In genomic region chr12:988616-989015, GRCh38 we compare ENCODE assay signal across 13 cellular contexts. TPM values are rescaled to one million over a fixed set of nuclear protein-coding genes. Genes with fewer than 3 reads are reported as not detected.
DNase-seq lines count a peak whose midpoint lies in the region; ATAC-seq and TF ChIP-seq lines count a peak whose summit lies in the region.
"Had no signal": no experiment of that assay in that cellular context is flagged by ENCODE, and none has a peak within 500 bp of the region (broad histone marks: within the 10 kb centered on the region; RNA-seq: fewer than 3 reads in every experiment).

No MANE protein-coding gene starts in this region.

- H3K79me1 ChIP-seq in mesenchymal stem cell (replicated peaks; ENCODE audit: low read length, poor library complexity, severe bottlenecking): peaks cover 16% of the 10 kb centered on the region

- H3K27ac ChIP-seq in left ventricle myocardium inferior (replicated peaks): peak overlapping the region; percentile 100
- H3K27ac ChIP-seq in right cardiac atrium (ENCODE audit: low read length): no peak overlapping the region
- H3K27ac ChIP-seq in mesenchymal stem cell (ENCODE audit: low read length, poor library complexity, severe bottlenecking): no peak overlapping the region

- H3K27ac Mint-ChIP-seq in T-helper 17 cell (peak overlapping the region; percentile 11), type B pancreatic cell (peak overlapping the region; percentile 37)

- H3K36me3 Mint-ChIP-seq in T-helper 17 cell (ENCODE audit: low read depth) (peaks cover 5% of the 10 kb centered on the region), type B pancreatic cell (peaks cover 3% of the 10 kb centered on the region)

- WGBS in right cardiac atrium: 68% methylated on average over 4 of the region's 4 CpGs
- WGBS in mesenchymal stem cell: 94% methylated on average over 4 of the region's 4 CpGs

- no peak overlapping the region for H3K4me2 ChIP-seq in mesenchymal stem cell (ENCODE audit: low read length, poor library complexity, severe bottlenecking)

- no peak overlapping the region for H3K23ac ChIP-seq in mesenchymal stem cell (ENCODE audit: low read length in 2 of 2)

- peak overlapping the region; percentile 99 for H3K9ac ChIP-seq in mesenchymal stem cell (ENCODE audit: low read length)

- no peak overlapping the region for H4K91ac ChIP-seq in mesenchymal stem cell (ENCODE audit: low read length)

- no peak overlapping the region for H3K14ac ChIP-seq in mesenchymal stem cell (ENCODE audit: low read length in 2 of 2)

- H2BK15ac ChIP-seq in mesenchymal stem cell (ENCODE audit: low read depth, poor library complexity, severe bottlenecking): no peak overlapping the region

- H2AFZ ChIP-seq in mesenchymal stem cell (ENCODE audit: low read depth, low read length): no peak overlapping the region

- ATAC-seq in right cardiac atrium (no peak), T-helper 17 cell (no peak), HG03469 (IDR thresholded peaks at IDR 0.05; ENCODE audit: unreplicated experiment) (no peak)
- ATAC-seq: gastrocnemius medialis had no signal

- H3K4me1 ChIP-seq in left ventricle myocardium inferior (peaks cover 56% of the 10 kb centered on the region), right cardiac atrium (ENCODE audit: control insufficient read depth, insufficient read depth, low read length) (peaks cover 2% of the 10 kb centered on the region), mesenchymal stem cell (ENCODE audit: control insufficient read depth, insufficient read depth, low read depth, low read length) (peaks cover 2% of the 10 kb centered on the region)

- H2AK5ac ChIP-seq in mesenchymal stem cell (ENCODE audit: low read length, severe bottlenecking): no peak overlapping the region

- peak overlapping the region; percentile 24 for H2BK120ac ChIP-seq in mesenchymal stem cell (ENCODE audit: low read depth, low read length)

- H3K9me3 ChIP-seq in left ventricle myocardium inferior (replicated peaks) (no peaks in the 10 kb centered on the region), right cardiac atrium (ENCODE audit: control insufficient read depth, low read length) (no peaks in the 10 kb centered on the region), T-helper 17 cell (ENCODE audit: control insufficient read depth, low read length, poor library complexity, severe bottlenecking) (no peaks in the 10 kb centered on the region), mesenchymal stem cell (ENCODE audit: control insufficient read depth, low read length) (no peaks in the 10 kb centered on the region)
- H3K9me3 ChIP-seq: gastrocnemius medialis had no signal

- intact Hi-C loops in left ventricle myocardium inferior (cut with micrococcal nuclease): no loop called here
- intact Hi-C loops in right cardiac atrium (cut with DNase I): no loop called here

- H3K27me3 ChIP-seq in left ventricle myocardium inferior (ENCODE audit: low read depth) (no peaks in the 10 kb centered on the region), right cardiac atrium (ENCODE audit: control insufficient read depth, insufficient read depth) (no peaks in the 10 kb centered on the region), mesenchymal stem cell (ENCODE audit: control insufficient read depth in 1 of 2, insufficient read depth in 1 of 2, low read length in 2 of 2) (no peaks in the 10 kb centered on the region)
- H3K27me3 ChIP-seq: gastrocnemius medialis had no signal

- no peak overlapping the region for H3K18ac ChIP-seq in mesenchymal stem cell (ENCODE audit: low read depth in 1 of 2, low read length in 2 of 2)

- H2BK12ac ChIP-seq in mesenchymal stem cell (ENCODE audit: low read length in 2 of 2): no peak overlapping the region

- H2BK5ac ChIP-seq in mesenchymal stem cell (ENCODE audit: low read depth, low read length, poor library complexity, severe bottlenecking): no peak overlapping the region

- no peak overlapping the region for H4K8ac ChIP-seq in mesenchymal stem cell (ENCODE audit: low read length)

- H3K36me3 ChIP-seq in left ventricle myocardium inferior (no peaks in the 10 kb centered on the region), mesenchymal stem cell (ENCODE audit: control insufficient read depth in 1 of 2, insufficient read depth in 2 of 2, low read depth in 1 of 2, low read length in 2 of 2) (peaks cover 0 to 2% of the 10 kb centered on the region in 2 experiments)

- H3K9me3 Mint-ChIP-seq in type B pancreatic cell: no peaks in the 10 kb centered on the region

- TF ChIP-seq CTCF in left ventricle myocardium inferior (IDR thresholded peaks at IDR 0.05; ENCODE audit: borderline replicate concordance): no peak
- no peak for TF ChIP-seq CTCF in type B pancreatic cell (conservative IDR thresholded peaks at IDR 0.05)

- no peak overlapping the region for H3K4me3 Mint-ChIP-seq in T-helper 17 cell
- H3K4me3 Mint-ChIP-seq in type B pancreatic cell: peak overlapping the region; percentile 92

- H3K4ac ChIP-seq in mesenchymal stem cell (ENCODE audit: low read depth in 1 of 2, low read length in 2 of 2): no peak overlapping the region

- no peak for DNase-seq in left ventricle myocardium inferior
- DNase-seq in right cardiac atrium: no peak
- no peak for DNase-seq in T-helper 17 cell
- no peak for DNase-seq in mesenchymal stem cell
- no peak for DNase-seq in type B pancreatic cell (ENCODE audit: extremely low spot score, unreplicated experiment)
- DNase-seq in globus pallidus (ENCODE audit: low spot score): no peak
- no peak for DNase-seq in NCI-H2171 treated with DMSO at 0.1 percent for 48 hours (lab: John Stamatoyannopoulos, UW)
- DNase-seq: activated CD8-positive, alpha-beta memory T cell treated with anti-CD3 and anti-CD28 coated beads, Interleukin-2, amount 50 U/mL, for 4 hours; central memory CD4-positive, alpha-beta T cell; gastrocnemius medialis; T-helper 2 cell had no signal

- H3K27me3 Mint-ChIP-seq in T-helper 17 cell (no peaks in the 10 kb centered on the region), type B pancreatic cell (peaks cover 4% of the 10 kb centered on the region)
- H3K27me3 Mint-ChIP-seq: B cell had no signal

- peaks cover 24% of the 10 kb centered on the region for H3K4me1 Mint-ChIP-seq in T-helper 17 cell
- H3K4me1 Mint-ChIP-seq in type B pancreatic cell (ENCODE audit: unreplicated experiment): peaks cover 17% of the 10 kb centered on the region

- H3K4me3 ChIP-seq in left ventricle myocardium inferior (peak overlapping the region; percentile 84), right cardiac atrium (ENCODE audit: low read length) (no peak overlapping the region), mesenchymal stem cell (ENCODE audit: insufficient read depth in 1 of 2, low read depth in 1 of 2, low read length in 2 of 2) (peak overlapping the region in 1 of 2 experiments; percentile 93)

RNA-seq across cellular contexts. Expression of gene ERC1, which starts 2.4 kb away (rescaled TPM):
- total RNA-seq in left ventricle myocardium inferior: 50.8 TPM
- total RNA-seq in right cardiac atrium: 10 to 100 TPM; 62.4 to 71.4 (median 65.1) TPM
- polyA plus RNA-seq in right cardiac atrium: 15.0 TPM
- 10 to 100 TPM; 46.7 to 52.1 TPM for total RNA-seq in T-helper 17 cell
- 19.8 TPM for polyA plus RNA-seq in mesenchymal stem cell (2013, experiment 1 of 2)
- 17.9 TPM for polyA plus RNA-seq in mesenchymal stem cell (2013, experiment 2 of 2)
- total RNA-seq in type B pancreatic cell (ENCODE audit: low replicate concordance): 62.8 and 83.5 TPM in 2 replicates

RNA-seq across cellular contexts. Expression of gene RAD52, which starts 39.1 kb away (rescaled TPM):
- total RNA-seq in left ventricle myocardium inferior (9.3 TPM), right cardiac atrium (1 to 10 TPM; 8.1 to 10.0 (median 9.3) TPM), T-helper 17 cell (10 to 100 TPM; 11.9 to 13.3 TPM), type B pancreatic cell (ENCODE audit: low replicate concordance) (28.3 and 32.8 TPM in 2 replicates)
- polyA plus RNA-seq in right cardiac atrium: 4.3 TPM
- 4.0 TPM for polyA plus RNA-seq in mesenchymal stem cell (2013, experiment 1 of 2)
- 4.5 TPM for polyA plus RNA-seq in mesenchymal stem cell (2013, experiment 2 of 2)
